ENCODE assay signal across 4 cellular contexts in genomic region chr19:49490287-49491029, GRCh38. TPM values are rescaled to one million over a fixed set of nuclear protein-coding genes. Genes with fewer than 3 reads are reported as not detected.
A peak's percentile ranks its signal among the peaks of the same experiment; 100 is the strongest.
DNase-seq lines count a peak whose midpoint lies in the region; ATAC-seq and TF ChIP-seq lines count a peak whose summit lies in the region.

No MANE protein-coding gene starts in this region.

- peaks cover 12 to 16% of the 10 kb centered on the region in 2 donors for H3K36me3 Mint-ChIP-seq in naive B cell

- H3F3A ChIP-seq in PC-3 (ENCODE audit: low read length, unreplicated experiment): peaks cover 54% of the 10 kb centered on the region

- no peak for TF ChIP-seq CTCF in PC-3 (conservative IDR thresholded peaks at IDR 0.05; ENCODE audit: low read depth, low read length)

- no peaks in the 10 kb centered on the region for H3K27me3 ChIP-seq in PC-3 (ENCODE audit: low read length)

- peaks cover 13% of the 10 kb centered on the region; the same call in 1 of the 2 replicates for H3K4me1 ChIP-seq in PC-3 (ENCODE audit: insufficient read depth, low read length)

- peaks cover 41% of the 10 kb centered on the region for H4K20me1 ChIP-seq in PC-3 (ENCODE audit: low read length)

- H3K27ac ChIP-seq in PC-3 (ENCODE audit: low read length): no peak overlapping the region

- H3K27me3 Mint-ChIP-seq in naive B cell: no peaks in the 10 kb centered on the region

- POLR2A ChIA-PET in PC-3 (lab: Charles Lee; ENCODE audit: unreplicated experiment): no interaction called here

- no peak overlapping the region for H3K9ac ChIP-seq in PC-3 (ENCODE audit: low read length)

- no peaks in the 10 kb centered on the region for H3K9me3 Mint-ChIP-seq in naive B cell

- no peak overlapping the region for H2AFZ ChIP-seq in PC-3 (ENCODE audit: low read length)

- no peak for ATAC-seq in PC-3
- no peak for ATAC-seq in naive B cell (ENCODE audit: low read depth in 2 of 2)
- ATAC-seq in GM21825 (IDR thresholded peaks at IDR 0.05; ENCODE audit: unreplicated experiment): no peak

- H3K4me3 Mint-ChIP-seq in naive B cell: peak overlapping the region in 7 of 8 donors; percentile 26 to 99 (median 96)

- CTCF ChIA-PET in PC-3 (lab: Charles Lee): no interaction called here

- H3K4me2 ChIP-seq in PC-3 (ENCODE audit: low read length): peak overlapping the region; percentile 80

- H3K36me3 ChIP-seq in PC-3 (ENCODE audit: low read depth, low read length): peaks cover 49% of the 10 kb centered on the region

- H3K4me3 ChIP-seq in PC-3 (ENCODE audit: low read length): peak overlapping the region; percentile 89; the same call in 1 of the 2 replicates

- no TSS peak for BruUV-seq in PC-3 (replicated peaks; lab: Mats Ljungman, UMichigan)

- H3K79me2 ChIP-seq in PC-3 (ENCODE audit: low read length): peaks cover 38% of the 10 kb centered on the region

- intact Hi-C loops in PC-3 (cut with micrococcal nuclease): no loop called here

- DNase-seq in PC-3 (no peak), naive B cell (no peak), ecto neural progenitor cell (ENCODE audit: low spot score) (no peak)

- peaks cover 16 to 57% (median 37%) of the 10 kb centered on the region in 3 donors for H3K4me1 Mint-ChIP-seq in naive B cell

- H3K27ac Mint-ChIP-seq in naive B cell: peak overlapping the region in 2 of 6 donors; percentile 72 to 95

- H3K9me3 ChIP-seq in PC-3 (ENCODE audit: low read length): no peaks in the 10 kb centered on the region

- no peaks in the 10 kb centered on the region for H3K9me2 ChIP-seq in PC-3 (replicated peaks; ENCODE audit: low read length)

RNA-seq across cellular contexts. Expression of gene RPL13A, which starts 3.0 kb away (rescaled TPM):
- 3,023 and 3,169 TPM in 2 replicates for total RNA-seq in PC-3 (2014; rRNA removed)
- polyA plus RNA-seq in naive B cell (ENCODE audit: low read depth in 6 of 6): 1,000 to 10,000 TPM; 1,519 to 3,103 (median 2,606) TPM

RNA-seq across cellular contexts. Expression of gene RPS11, which starts 5.8 kb away (rescaled TPM):
- total RNA-seq in PC-3 (2014; rRNA removed): 3,913 and 5,174 TPM in 2 replicates
- 1,000 to 10,000 TPM; 2,581 to 3,900 (median 3,339) TPM for polyA plus RNA-seq in naive B cell (ENCODE audit: low read depth in 6 of 6)

RNA-seq across cellular contexts. Expression of gene FLT3LG, which starts 16.4 kb away (rescaled TPM):
- 0.18 and 2.8 TPM in 2 replicates for total RNA-seq in PC-3 (2014; rRNA removed)
- polyA plus RNA-seq in naive B cell (ENCODE audit: low read depth in 6 of 6): 10 to 100 TPM in 5 of 6 donors, 1 to 10 TPM in 1; 9.5 to 15.0 (median 11.4) TPM

RNA-seq across cellular contexts. Expression of gene FCGRT, which starts 22.0 kb away (rescaled TPM):
- total RNA-seq in PC-3 (2014; rRNA removed): 46.3 and 46.7 TPM in 2 replicates
- polyA plus RNA-seq in naive B cell (ENCODE audit: low read depth in 6 of 6): 10 to 100 TPM; 56.7 to 69.7 (median 62.7) TPM

RNA-seq across cellular contexts. Expression of gene RCN3, which starts 37.3 kb away (rescaled TPM):
- 33.7 and 70.4 TPM in 2 replicates for total RNA-seq in PC-3 (2014; rRNA removed)
- under 1 TPM in 2 of 6 donors, not detected in 4; 0.17 to 0.43 TPM for polyA plus RNA-seq in naive B cell (ENCODE audit: low read depth in 6 of 6)
